Comparison of ENCODE assay signal across 21 cellular contexts in genomic region chr3:34947849-34948248, GRCh38.
DNase-seq lines count a peak whose midpoint lies in the region; ATAC-seq, FAIRE-seq and TF ChIP-seq lines count a peak whose summit lies in the region.
"Had no signal": no experiment of that assay in that cellular context is flagged by ENCODE, and none has a peak within 500 bp of the region (broad histone marks: within the 10 kb centered on the region; RNA-seq: fewer than 3 reads in every experiment).

No MANE protein-coding gene starts in this region.

- ATAC-seq in HG03565 (IDR thresholded peaks at IDR 0.05; ENCODE audit: unreplicated experiment): no peak
- ATAC-seq: activated naive CD8-positive, alpha-beta T cell treated with anti-CD3 and anti-CD28 coated beads, Interleukin-2, amount 50 U/mL, for 24 hours; activated T-cell treated with anti-CD3 and anti-CD28 coated beads, Interleukin-2, amount 50 U/mL, for 4 hours; CD8-positive, alpha-beta T cell; GM12878; stimulated activated memory B cell treated with anti-CD40 and anti-IgM and Interleukin-4, amounts not matched to agents 10 μg/mL and 1 μg/mL and 100 μg/mL, for 72 hours had no signal

- H2AFZ ChIP-seq in mammary epithelial cell (ENCODE audit: low read depth, low read length) (no peak overlapping the region), endothelial cell of umbilical vein (ENCODE audit: low read depth, low read length) (no peak overlapping the region)

- no peaks in the 10 kb centered on the region for H3K9me1 ChIP-seq in endothelial cell of umbilical vein (replicated peaks; ENCODE audit: control insufficient read depth, extremely low read depth, insufficient read depth, low read length)

- H3K79me2 ChIP-seq in mammary epithelial cell (ENCODE audit: insufficient read depth, low read length): no peaks in the 10 kb centered on the region
- no peaks in the 10 kb centered on the region for H3K79me2 ChIP-seq in endothelial cell of umbilical vein (ENCODE audit: control insufficient read depth, insufficient read depth, low read length)

- H3K9me3 ChIP-seq in mammary epithelial cell (replicated peaks; ENCODE audit: insufficient read depth, low read length) (no peaks in the 10 kb centered on the region), endothelial cell of umbilical vein (replicated peaks; ENCODE audit: control insufficient read depth, insufficient read depth, low read length) (no peaks in the 10 kb centered on the region)
- H3K9me3 ChIP-seq: sigmoid colon had no signal

- dilution Hi-C loops in mammary epithelial cell (cut with HindIII; ENCODE audit: low sequenced_read_pairs) (no loop called here), endothelial cell of umbilical vein (cut with MboI; ENCODE audit: extremely low pct_ligation_motif_present, low sequenced_read_pairs) (no loop called here)

- H3K9me3 Mint-ChIP-seq in MCF 10A (ENCODE audit: unreplicated experiment): no peaks in the 10 kb centered on the region

- H3K27ac ChIP-seq in mammary epithelial cell (ENCODE audit: insufficient read depth, low read depth, low read length): no peak overlapping the region
- H3K27ac ChIP-seq in endothelial cell of umbilical vein (ENCODE audit: insufficient read depth, low read depth, low read length): no peak overlapping the region

- no peak overlapping the region for H3K4me3 Mint-ChIP-seq in MCF 10A (ENCODE audit: unreplicated experiment)
- H3K4me3 Mint-ChIP-seq: activated naive CD8-positive, alpha-beta T cell treated with anti-CD3 and anti-CD28 coated beads, Interleukin-2, amount 50 U/mL, for 24 hours; activated T-cell treated with anti-CD3 and anti-CD28 coated beads, Interleukin-2, amount 50 U/mL, for 4 hours; CD8-positive, alpha-beta T cell; dendritic cell treated with granulocyte-macrophage colony-stimulating factor and Interleukin-4, amounts not matched to agents 40 ng/mL and 50 ng/mL, for 4 days; immature natural killer cell; naive B cell; stimulated activated memory B cell treated with anti-CD40 and anti-IgM and Interleukin-4, amounts not matched to agents 10 μg/mL and 1 μg/mL and 100 μg/mL, for 72 hours had no signal

- H3K36me3 ChIP-seq in mammary epithelial cell (ENCODE audit: insufficient read depth, low read length): no peaks in the 10 kb centered on the region
- no peaks in the 10 kb centered on the region for H3K36me3 ChIP-seq in endothelial cell of umbilical vein (ENCODE audit: control insufficient read depth in 2 of 2, extremely low read depth in 1 of 2, insufficient read depth in 2 of 2, low read length in 2 of 2)
- H3K36me3 ChIP-seq: sigmoid colon had no signal

- CTCF ChIA-PET in MCF 10A (lab: Yijun Ruan, JAX): no interaction called here
- CTCF ChIA-PET in mammary epithelial cell (lab: Charles Lee; ENCODE audit: low non-redundant PET): no interaction called here
- CTCF ChIA-PET in endothelial cell of umbilical vein (lab: Charles Lee): interaction anchor here (1.0 to 1.2 kb wide), 2 partner anchors 14 to 961 kb away, joined by 3 to 4 read pairs; no protein-coding TSS in a partner anchor

- H3K27me3 Mint-ChIP-seq in MCF 10A (ENCODE audit: insufficient read depth, unreplicated experiment): no peaks in the 10 kb centered on the region
- H3K27me3 Mint-ChIP-seq: dendritic cell treated with granulocyte-macrophage colony-stimulating factor and Interleukin-4, amounts not matched to agents 40 ng/mL and 50 ng/mL, for 4 days; stimulated activated memory B cell treated with anti-CD40 and anti-IgM and Interleukin-4, amounts not matched to agents 10 μg/mL and 1 μg/mL and 100 μg/mL, for 72 hours had no signal

- no peak for TF ChIP-seq CTCF in MCF 10A (IDR thresholded peaks at IDR 0.05; ENCODE audit: unreplicated experiment)
- TF ChIP-seq CTCF in mammary epithelial cell (conservative IDR thresholded peaks at IDR 0.05 in 1 of 2, IDR thresholded peaks at IDR 0.05 in 1 of 2; ENCODE audit: extremely low read depth in 1 of 2, insufficient read depth in 1 of 2, low read depth in 1 of 2, low read length in 2 of 2): no peak
- no peak for TF ChIP-seq CTCF in endothelial cell of umbilical vein (IDR thresholded peaks at IDR 0.05; ENCODE audit: extremely low read depth in 1 of 2, insufficient read depth in 1 of 2, low read depth in 1 of 2, low read length in 2 of 2)

- H4K20me1 ChIP-seq in mammary epithelial cell (ENCODE audit: insufficient read depth, low read length): no peaks in the 10 kb centered on the region
- no peaks in the 10 kb centered on the region for H4K20me1 ChIP-seq in endothelial cell of umbilical vein (replicated peaks; ENCODE audit: control insufficient read depth, extremely low read depth, insufficient read depth, low read length)

- intact Hi-C loops in MCF 10A (cut with micrococcal nuclease) (no loop called here), mammary epithelial cell (cut with micrococcal nuclease) (no loop called here), endothelial cell of umbilical vein (cut with micrococcal nuclease) (no loop called here)

- H3K9ac ChIP-seq in mammary epithelial cell (ENCODE audit: insufficient read depth, low read length) (no peak overlapping the region), endothelial cell of umbilical vein (replicated peaks; ENCODE audit: extremely low read depth, insufficient read depth, low read length) (no peak overlapping the region)

- H3K36me3 Mint-ChIP-seq in MCF 10A (ENCODE audit: insufficient read depth, unreplicated experiment): no peaks in the 10 kb centered on the region
- H3K36me3 Mint-ChIP-seq: CD8-positive, alpha-beta T cell; immature natural killer cell; naive B cell; stimulated activated memory B cell treated with anti-CD40 and anti-IgM and Interleukin-4, amounts not matched to agents 10 μg/mL and 1 μg/mL and 100 μg/mL, for 72 hours had no signal

- TF ChIP-seq POLR2A in endothelial cell of umbilical vein (IDR thresholded peaks at IDR 0.05; ENCODE audit: low read depth, low read length): no peak

- no peaks in the 10 kb centered on the region for H3K4me1 Mint-ChIP-seq in MCF 10A (ENCODE audit: insufficient read depth, unreplicated experiment)
- H3K4me1 Mint-ChIP-seq: activated naive CD8-positive, alpha-beta T cell treated with anti-CD3 and anti-CD28 coated beads, Interleukin-2, amount 50 U/mL, for 24 hours; immature natural killer cell; naive B cell; stimulated activated memory B cell treated with anti-CD40 and anti-IgM and Interleukin-4, amounts not matched to agents 10 μg/mL and 1 μg/mL and 100 μg/mL, for 72 hours had no signal

- H3K4me3 ChIP-seq in mammary epithelial cell (replicated peaks in 1 of 3; ENCODE audit: insufficient read depth in 1 of 3, low read depth in 2 of 3, low read length in 3 of 3): no peak overlapping the region
- no peak overlapping the region for H3K4me3 ChIP-seq in endothelial cell of umbilical vein (replicated peaks in 1 of 3; ENCODE audit: insufficient read depth in 1 of 3, low read depth in 1 of 3, low read length in 3 of 3)
- H3K4me3 ChIP-seq: GM12878, sigmoid colon had no signal

- H3K4me1 ChIP-seq in mammary epithelial cell (ENCODE audit: insufficient read depth, low read length) (no peaks in the 10 kb centered on the region), endothelial cell of umbilical vein (ENCODE audit: control insufficient read depth, extremely low read depth, insufficient read depth, low read length) (no peaks in the 10 kb centered on the region)

- no peak overlapping the region for H3K27ac Mint-ChIP-seq in MCF 10A (ENCODE audit: low read depth, unreplicated experiment)
- H3K27ac Mint-ChIP-seq: activated naive CD8-positive, alpha-beta T cell treated with anti-CD3 and anti-CD28 coated beads, Interleukin-2, amount 50 U/mL, for 24 hours; CD8-positive, alpha-beta T cell; dendritic cell treated with granulocyte-macrophage colony-stimulating factor and Interleukin-4, amounts not matched to agents 40 ng/mL and 50 ng/mL, for 4 days; immature natural killer cell; naive B cell; stimulated activated memory B cell treated with anti-CD40 and anti-IgM and Interleukin-4, amounts not matched to agents 10 μg/mL and 1 μg/mL and 100 μg/mL, for 72 hours had no signal

- no peak overlapping the region for H3K4me2 ChIP-seq in mammary epithelial cell (ENCODE audit: insufficient read depth, low read depth, low read length)
- H3K4me2 ChIP-seq in endothelial cell of umbilical vein (ENCODE audit: insufficient read depth, low read length): no peak overlapping the region

- POLR2A ChIA-PET in MCF 10A (lab: Yijun Ruan, JAX): no interaction called here
- POLR2A ChIA-PET in endothelial cell of umbilical vein (lab: Charles Lee): no interaction called here

- no peaks in the 10 kb centered on the region for H3K27me3 ChIP-seq in mammary epithelial cell (ENCODE audit: insufficient read depth, low read length)
- no peaks in the 10 kb centered on the region for H3K27me3 ChIP-seq in endothelial cell of umbilical vein (ENCODE audit: control insufficient read depth in 2 of 2, insufficient read depth in 2 of 2, low read length in 2 of 2)
- H3K27me3 ChIP-seq: sigmoid colon had no signal

- DNase-seq in MCF 10A (ENCODE audit: unreplicated experiment) (peak; percentile 61), mammary epithelial cell (no peak), endothelial cell of umbilical vein (ENCODE audit: low read depth, low spot score) (peak; percentile 2), iris pigment epithelial cell (ENCODE audit: low read depth) (peak; percentile 51), stromal cell of bone marrow (ENCODE audit: low read depth) (peak; percentile 7), SIG-M5 (lab: John Stamatoyannopoulos, UW) (no peak)
- DNase-seq in activated CD4-positive, CD25-positive, alpha-beta regulatory T cell treated with anti-CD3 and anti-CD28 coated beads, Interleukin-2, amount 50 U/mL, for 72 hours: no peak
- DNase-seq: 8988T; activated naive CD8-positive, alpha-beta T cell treated with anti-CD3 and anti-CD28 coated beads, Interleukin-2, amount 50 U/mL, for 24 hours; activated T-cell treated with anti-CD3 and anti-CD28 coated beads, Interleukin-2, amount 50 U/mL, for 4 hours; CD8-positive, alpha-beta T cell; EL; immature natural killer cell; naive B cell; NCI-H1930; NCI-H774; sigmoid colon had no signal

- BruUV-seq in MCF 10A (replicated peaks; lab: Mats Ljungman, UMichigan) (no TSS peak), mammary epithelial cell (replicated peaks; lab: Mats Ljungman, UMichigan) (no TSS peak), endothelial cell of umbilical vein (replicated peaks; lab: Mats Ljungman, UMichigan) (no TSS peak)

- in situ Hi-C loops in mammary epithelial cell (cut with MboI; ENCODE audit: low sequenced_read_pairs in 2 of 2): no loop called here

- no peak for FAIRE-seq in endothelial cell of umbilical vein (lab: Jason Lieb, UNC)
- FAIRE-seq: GM12878 had no signal

TF ChIP-seq in endothelial cell of umbilical vein, 7 proteins besides CTCF, POLR2A, EP300 and RAD21:
- no peak for TF ChIP-seq POLR2AphosphoS5 (IDR thresholded peaks at IDR 0.05; ENCODE audit: insufficient read depth, low read depth, low read length)

Comparison
In these comparisons a context has a peak if more than half of its experiments do, and no peak if none do; other contexts are left out.
1. DNase-seq: peak in MCF 10A (single experiment), endothelial cell of umbilical vein (single experiment), iris pigment epithelial cell (single experiment) and stromal cell of bone marrow (single experiment); none in mammary epithelial cell (single experiment), SIG-M5 (single experiment) and activated CD4-positive, CD25-positive, alpha-beta regulatory T cell treated with anti-CD3 and anti-CD28 coated beads, Interleukin-2, amount 50 U/mL, for 72 hours (single experiment).